In the genomic region with DNA sequence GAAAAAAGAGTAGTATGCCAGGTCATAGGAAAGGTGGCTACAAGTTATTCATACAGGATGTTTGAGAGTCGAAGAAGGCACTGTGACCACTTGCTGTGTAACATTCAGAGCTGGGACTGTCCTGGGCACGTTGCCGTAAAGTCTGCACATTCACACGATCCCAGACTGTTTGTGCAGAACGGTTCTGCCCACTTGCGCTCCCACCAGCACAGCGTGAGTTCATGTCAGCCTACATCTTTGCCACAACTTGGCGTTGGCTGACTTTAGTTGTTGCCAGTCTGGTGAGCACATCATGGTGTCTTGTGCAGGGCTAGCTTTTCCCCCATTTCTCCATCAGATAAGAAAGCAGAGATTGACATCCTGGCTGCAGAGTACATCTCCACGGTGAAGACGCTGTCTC, we compare ENCODE assay signal across 9 cellular contexts.
"Had no signal": no experiment of that assay in that cellular context is flagged by ENCODE, and none has a peak within 500 bp of the region (broad histone marks: within the 10 kb centered on the region; RNA-seq: fewer than 3 reads in every experiment).

No MANE protein-coding gene starts in this region.

- DNase-seq: H7, HFFc6, IMR-90, KG1 had no signal

- H3K4me3 Mint-ChIP-seq: GM23338, HFFc6 had no signal

- H3K27ac Mint-ChIP-seq: GM23338, HFFc6 had no signal

- H3K4me3 ChIP-seq: GM23338, HAP-1, K562 had no signal

- FAIRE-seq: HTR-8/SVneo, K562 had no signal

- H2AFZ ChIP-seq: GM23338 had no signal

- H3K9me3 Mint-ChIP-seq: GM23338 had no signal

- ATAC-seq: GM23338, HCT116, K562 had no signal

- H3K4me2 ChIP-seq: GM23338 had no signal

- H3K4me1 ChIP-seq: HAP-1 had no signal

- H3K4me1 Mint-ChIP-seq: GM23338 had no signal

- H3K9me3 ChIP-seq: HAP-1 had no signal
